Comparison of ENCODE assay signal across 14 cellular contexts in genomic region chr4:3205995-3206394, GRCh38. TPM values are rescaled to one million over a fixed set of nuclear protein-coding genes. Genes with fewer than 3 reads are reported as not detected.
DNase-seq lines count a peak whose midpoint lies in the region; ATAC-seq and TF ChIP-seq lines count a peak whose summit lies in the region.
"Had no signal": no experiment of that assay in that cellular context is flagged by ENCODE, and none has a peak within 500 bp of the region (broad histone marks: within the 10 kb centered on the region; RNA-seq: fewer than 3 reads in every experiment).

No MANE protein-coding gene starts in this region.

- no peaks in the 10 kb centered on the region for H3K9me3 ChIP-seq in lower lobe of right lung
- H3K9me3 ChIP-seq in PC-9 (ENCODE audit: insufficient read depth, low read depth), result no peaks in the 10 kb centered on the region
- H3K9me3 ChIP-seq: BLaER1 treated with 17β-estradiol and CSF1 and Interleukin-3, amounts not matched to agents 10 nM and 100 nM had no signal

- no peak for TF ChIP-seq CTCF in progenitor cell of endocrine pancreas (IDR thresholded peaks at IDR 0.05; ENCODE audit: unreplicated experiment)
- TF ChIP-seq CTCF in lower lobe of right lung (IDR thresholded peaks at IDR 0.05), result no peak
- TF ChIP-seq CTCF in PC-9 (conservative IDR thresholded peaks at IDR 0.05), result no peak

- peaks cover 78% of the 10 kb centered on the region for H3K36me3 ChIP-seq in lower lobe of right lung
- no peaks in the 10 kb centered on the region for H3K36me3 ChIP-seq in PC-9 (ENCODE audit: low read depth)

- intact Hi-C loops in cardiac septum (cut with DNase I), result no loop called here
- intact Hi-C loops in Right ventricle myocardium superior (cut with DNase I), result no loop called here
- intact Hi-C loops in lower lobe of right lung (cut with DNase I), result no loop called here
- intact Hi-C loops in PC-9 (cut with micrococcal nuclease; ENCODE audit: unreplicated experiment), result no loop called here

- no TSS peak for BruUV-seq in PC-9 (replicated peaks; lab: Mats Ljungman, UMichigan)

- H3K4me2 ChIP-seq in PC-9, result no peak overlapping the region
- H3K4me2 ChIP-seq: BLaER1 treated with 17β-estradiol and CSF1 and Interleukin-3, amounts not matched to agents 10 nM and 100 nM had no signal

- H3K27me3 Mint-ChIP-seq in progenitor cell of endocrine pancreas, result no peaks in the 10 kb centered on the region
- H3K27me3 Mint-ChIP-seq: CD4-positive, CD25-positive, alpha-beta regulatory T cell had no signal

- H3K4me1 ChIP-seq in lower lobe of right lung, result peaks cover 54% of the 10 kb centered on the region
- no peaks in the 10 kb centered on the region for H3K4me1 ChIP-seq in PC-9 (replicated peaks; ENCODE audit: insufficient read depth)

- ATAC-seq in Right ventricle myocardium superior (ENCODE audit: poor library complexity), result no peak
- peak; percentile 78 for ATAC-seq in left lobe of liver
- ATAC-seq in lower lobe of right lung, result no peak
- ATAC-seq: HCT116 had no signal

- CTCF ChIA-PET in PC-9 (lab: Charles Lee), result no interaction called here

- no peaks in the 10 kb centered on the region for H3F3A ChIP-seq in PC-9 (ENCODE audit: insufficient read depth, low read depth)

- no peak overlapping the region for H2AFZ ChIP-seq in PC-9

- peaks cover 21% of the 10 kb centered on the region for H3K36me3 Mint-ChIP-seq in progenitor cell of endocrine pancreas (ENCODE audit: insufficient read depth)

- H3K4me1 Mint-ChIP-seq in progenitor cell of endocrine pancreas (ENCODE audit: low read depth), result peaks cover 11% of the 10 kb centered on the region

- H3K27ac Mint-ChIP-seq in progenitor cell of endocrine pancreas, result peak overlapping the region; percentile 39

- no peaks in the 10 kb centered on the region for H4K20me1 ChIP-seq in PC-9 (ENCODE audit: insufficient read depth)

- no peaks in the 10 kb centered on the region for H3K79me2 ChIP-seq in PC-9 (ENCODE audit: low read depth)

- H3K4me3 Mint-ChIP-seq in progenitor cell of endocrine pancreas (ENCODE audit: low read depth), result no peak overlapping the region
- H3K4me3 Mint-ChIP-seq: CD4-positive, CD25-positive, alpha-beta regulatory T cell had no signal

- POLR2A ChIA-PET in PC-9 (lab: Charles Lee; ENCODE audit: unreplicated experiment), result no interaction called here

- H3K9me2 ChIP-seq in PC-9 (ENCODE audit: insufficient read depth), result no peaks in the 10 kb centered on the region

- no peaks in the 10 kb centered on the region for H3K9me3 Mint-ChIP-seq in progenitor cell of endocrine pancreas (ENCODE audit: low read depth)
- H3K9me3 Mint-ChIP-seq: CD4-positive, CD25-positive, alpha-beta regulatory T cell had no signal

- DNase-seq in cardiac septum (ENCODE audit: low spot score), result peak; percentile 33
- no peak for DNase-seq in Right ventricle myocardium superior
- peak; percentile 87 for DNase-seq in left lobe of liver (ENCODE audit: low spot score)
- peak; percentile 82 for DNase-seq in mesenteric fat pad (ENCODE audit: low spot score)
- DNase-seq in progenitor cell of endocrine pancreas (ENCODE audit: low spot score, unreplicated experiment), result no peak
- DNase-seq in lower lobe of right lung, result no peak
- DNase-seq in PC-9, result no peak
- no peak for DNase-seq in AG08395 (ENCODE audit: low spot score)
- DNase-seq: 8988T; Calu3; CD4-positive, CD25-positive, alpha-beta regulatory T cell; DMS 273 treated with DMSO at 0.1 percent for 48 hours had no signal

- H3K27ac ChIP-seq in lower lobe of right lung (no peak overlapping the region), PC-9 (no peak overlapping the region)
- H3K27ac ChIP-seq: BLaER1 treated with 17β-estradiol and CSF1 and Interleukin-3, amounts not matched to agents 10 nM and 100 nM had no signal

- H3K27me3 ChIP-seq in lower lobe of right lung (ENCODE audit: low read depth), result no peaks in the 10 kb centered on the region
- no peaks in the 10 kb centered on the region for H3K27me3 ChIP-seq in PC-9 (ENCODE audit: insufficient read depth, low read depth)
- H3K27me3 ChIP-seq: BLaER1 treated with 17β-estradiol and CSF1 and Interleukin-3, amounts not matched to agents 10 nM and 100 nM had no signal

- H3K4me3 ChIP-seq in lower lobe of right lung, result no peak overlapping the region
- no peak overlapping the region for H3K4me3 ChIP-seq in PC-9
- H3K4me3 ChIP-seq: BLaER1 treated with 17β-estradiol and CSF1 and Interleukin-3, amounts not matched to agents 10 nM and 100 nM had no signal

RNA-seq across cellular contexts. Expression of gene MSANTD1, which starts 43.0 kb away (rescaled TPM):
- total RNA-seq in cardiac septum, result 1.1 TPM
- total RNA-seq in Right ventricle myocardium superior, result 0.54 TPM
- total RNA-seq in left lobe of liver, result 1.1 TPM
- 0.80 TPM for total RNA-seq in mesenteric fat pad
- total RNA-seq in progenitor cell of endocrine pancreas, result 2.1 and 2.4 TPM in 2 replicates
- 1.9 TPM for total RNA-seq in lower lobe of right lung
- total RNA-seq in PC-9 (2021), result 3.1 and 3.4 TPM in 2 replicates

Comparison
In these comparisons a context has a peak if more than half of its experiments do, and no peak if none do; other contexts are left out.
1. DNase-seq: peak in cardiac septum (single experiment), left lobe of liver (single experiment) and mesenteric fat pad (single experiment); none in Right ventricle myocardium superior (single experiment), progenitor cell of endocrine pancreas (single experiment), lower lobe of right lung (single experiment), PC-9 (0 of 2) and AG08395 (single experiment).